12 cellular contexts compared by ENCODE assay signal in genomic region chr12:70068743-70069142, GRCh38.
"Had no signal": no experiment of that assay in that cellular context is flagged by ENCODE, and none has a peak within 500 bp of the region (broad histone marks: within the 10 kb centered on the region; RNA-seq: fewer than 3 reads in every experiment).

No MANE protein-coding gene starts in this region.

- H3K27ac Mint-ChIP-seq: activated CD4-positive, alpha-beta memory T cell treated with anti-CD3 and anti-CD28 coated beads for 36 hours; activated T-cell treated with anti-CD3 and anti-CD28 coated beads, Interleukin-2, amount 50 U/mL, for 72 hours; naive thymus-derived CD8-positive, alpha-beta T cell had no signal

- H3K36me3 Mint-ChIP-seq: activated CD4-positive, alpha-beta memory T cell treated with anti-CD3 and anti-CD28 coated beads for 36 hours; naive thymus-derived CD8-positive, alpha-beta T cell had no signal

- H3K4me3 Mint-ChIP-seq: activated CD4-positive, alpha-beta memory T cell treated with anti-CD3 and anti-CD28 coated beads for 36 hours; activated T-cell treated with anti-CD3 and anti-CD28 coated beads, Interleukin-2, amount 50 U/mL, for 72 hours; naive thymus-derived CD8-positive, alpha-beta T cell had no signal

- H3K27ac ChIP-seq: ascending aorta, dorsolateral prefrontal cortex, sigmoid colon, suprapubic skin, upper lobe of left lung had no signal

- H3K4me1 ChIP-seq: ascending aorta, sigmoid colon, suprapubic skin, upper lobe of left lung had no signal

- H3K27me3 ChIP-seq: ascending aorta, dorsolateral prefrontal cortex, sigmoid colon, suprapubic skin, upper lobe of left lung had no signal

- H3K27me3 Mint-ChIP-seq: activated CD4-positive, alpha-beta memory T cell treated with anti-CD3 and anti-CD28 coated beads for 36 hours had no signal

- H3K4me3 ChIP-seq: ascending aorta, dorsolateral prefrontal cortex, sigmoid colon, suprapubic skin, upper lobe of left lung had no signal

- DNase-seq: activated CD4-positive, alpha-beta memory T cell treated with anti-CD3 and anti-CD28 coated beads for 36 hours; activated CD4-positive, CD25-positive, alpha-beta regulatory T cell treated with anti-CD3 and anti-CD28 coated beads, Interleukin-2, amount 50 U/mL, for 72 hours; activated CD8-positive, alpha-beta memory T cell treated with anti-CD3 and anti-CD28 coated beads, Interleukin-2, amount 50 U/mL, for 4 hours; activated T-cell treated with anti-CD3 and anti-CD28 coated beads, Interleukin-2, amount 50 U/mL, for 72 hours; dorsolateral prefrontal cortex; hippocampal formation; naive thymus-derived CD8-positive, alpha-beta T cell; sigmoid colon; stimulated activated naive CD8-positive, alpha-beta T cell treated with anti-CD3 and anti-CD28 coated beads, Interleukin-15, Interleukin-2, amounts not matched to agents 100 U/mL and 50 U/mL, for 24 hours; upper lobe of left lung had no signal

- H3K4me1 Mint-ChIP-seq: naive thymus-derived CD8-positive, alpha-beta T cell had no signal

- H3K9me3 ChIP-seq: ascending aorta, sigmoid colon, suprapubic skin, upper lobe of left lung had no signal

- H3K36me3 ChIP-seq: ascending aorta, sigmoid colon, suprapubic skin, upper lobe of left lung had no signal

- H3K9me3 Mint-ChIP-seq: activated CD4-positive, alpha-beta memory T cell treated with anti-CD3 and anti-CD28 coated beads for 36 hours had no signal

- ATAC-seq: activated T-cell treated with anti-CD3 and anti-CD28 coated beads, Interleukin-2, amount 50 U/mL, for 72 hours; naive thymus-derived CD8-positive, alpha-beta T cell; stimulated activated naive CD8-positive, alpha-beta T cell treated with anti-CD3 and anti-CD28 coated beads, Interleukin-15, Interleukin-2, amounts not matched to agents 100 U/mL and 50 U/mL, for 24 hours had no signal
